In genomic region chr13:94408300-94409036, GRCh38 we compare ENCODE assay signal across 36 cellular contexts.
"Had no signal": no experiment of that assay in that cellular context is flagged by ENCODE, and none has a peak within 500 bp of the region (broad histone marks: within the 10 kb centered on the region; RNA-seq: fewer than 3 reads in every experiment).

No MANE protein-coding gene starts in this region.

- H3K27me3 ChIP-seq: brain microvascular endothelial cell, Peyer's patch, SJSA1 had no signal

- H3K9me3 ChIP-seq: Peyer's patch, SJSA1 had no signal

- H3K4me2 ChIP-seq: KMS-11 had no signal

- H3K27ac ChIP-seq: brain microvascular endothelial cell, KMS-11, Peyer's patch, SJSA1, WERI-Rb-1 had no signal

- H3K27ac Mint-ChIP-seq: activated CD4-positive, alpha-beta memory T cell treated with anti-CD3 and anti-CD28 coated beads, Interleukin-2, amount 10 ng/mL, durations not matched to agents 7 days and 5 days; activated CD8-positive, alpha-beta memory T cell treated with anti-CD3 and anti-CD28 coated beads, Interleukin-2, amount 10 ng/mL, durations not matched to agents 7 days and 5 days; activated naive CD8-positive, alpha-beta T cell treated with anti-CD3 and anti-CD28 coated beads for 36 hours; activated T-cell treated with anti-CD3 and anti-CD28 coated beads, Interleukin-2, amount 50 U/mL, for 72 hours; activated T-helper 17 cell treated with anti-CD3 and anti-CD28 coated beads, Interleukin-2, amount 50 U/mL, for 72 hours had no signal

- H3K4me1 ChIP-seq: Peyer's patch, SJSA1 had no signal

- DNase-seq: activated CD4-positive, alpha-beta memory T cell treated with anti-CD3 and anti-CD28 coated beads, Interleukin-2, amount 10 ng/mL, durations not matched to agents 7 days and 5 days; activated CD4-positive, alpha-beta T cell treated with anti-CD3 and anti-CD28 coated beads for 1 hour; activated CD4-positive, alpha-beta T cell treated with anti-CD3 and anti-CD28 coated beads for 48 hours; activated CD4-positive, CD25-positive, alpha-beta regulatory T cell; activated CD8-positive, alpha-beta memory T cell treated with anti-CD3 and anti-CD28 coated beads for 24 hours; activated CD8-positive, alpha-beta memory T cell treated with anti-CD3 and anti-CD28 coated beads, Interleukin-2, amount 10 ng/mL, durations not matched to agents 7 days and 5 days; activated CD8-positive, alpha-beta memory T cell treated with anti-CD3 and anti-CD28 coated beads, Interleukin-2, amount 50 U/mL, for 48 hours; activated effector memory CD4-positive, alpha-beta T cell treated with anti-CD3 and anti-CD28 coated beads, Interleukin-2, amount 50 U/mL, for 16 hours; activated naive CD4-positive, alpha-beta T cell; activated naive CD4-positive, alpha-beta T cell treated with anti-CD3 and anti-CD28 coated beads, Interleukin-2, amount 50 U/mL, for 16 hours; activated naive CD8-positive, alpha-beta T cell treated with anti-CD3 and anti-CD28 coated beads for 36 hours; activated T-cell treated with anti-CD3 and anti-CD28 coated beads, Interleukin-2, amount 50 U/mL, for 72 hours; brain microvascular endothelial cell; central memory CD4-positive, alpha-beta T cell; MM.1S; NCI-H1092 treated with DMSO at 0.1 percent for 48 hours; NCI-H1417; NCI-H146; NCI-H187; NCI-H2029 treated with DMSO at 0.1 percent for 48 hours; NCI-H2107; NCI-H2171; NCI-H510A; NCI-H526; NCI-H748 treated with DMSO at 0.1 percent for 48 hours; NK-92 treated with Interleukin-12 subunit alpha and Interleukin-12 subunit beta, amount 100 ng/mL, for 24 hours; PC-3; Peyer's patch; RPMI8226; SHP77 treated with DMSO at 0.1 percent for 48 hours; SW 1271; T1000; WERI-Rb-1 had no signal

- H3K9ac ChIP-seq: KMS-11 had no signal

- H3K4me3 ChIP-seq: Peyer's patch, SJSA1 had no signal

- H3K36me3 Mint-ChIP-seq: activated CD8-positive, alpha-beta memory T cell treated with anti-CD3 and anti-CD28 coated beads, Interleukin-2, amount 10 ng/mL, durations not matched to agents 7 days and 5 days had no signal

- H3K4me3 Mint-ChIP-seq: activated CD4-positive, alpha-beta memory T cell treated with anti-CD3 and anti-CD28 coated beads, Interleukin-2, amount 10 ng/mL, durations not matched to agents 7 days and 5 days; activated CD8-positive, alpha-beta memory T cell treated with anti-CD3 and anti-CD28 coated beads, Interleukin-2, amount 10 ng/mL, durations not matched to agents 7 days and 5 days; activated naive CD8-positive, alpha-beta T cell treated with anti-CD3 and anti-CD28 coated beads for 36 hours; activated T-cell treated with anti-CD3 and anti-CD28 coated beads, Interleukin-2, amount 50 U/mL, for 72 hours; activated T-helper 17 cell treated with anti-CD3 and anti-CD28 coated beads, Interleukin-2, amount 50 U/mL, for 72 hours had no signal

- ATAC-seq: activated CD8-positive, alpha-beta memory T cell treated with anti-CD3 and anti-CD28 coated beads, Interleukin-2, amount 10 ng/mL, durations not matched to agents 7 days and 5 days; activated T-cell treated with anti-CD3 and anti-CD28 coated beads, Interleukin-2, amount 50 U/mL, for 72 hours; activated T-helper 17 cell treated with anti-CD3 and anti-CD28 coated beads, Interleukin-2, amount 50 U/mL, for 72 hours; PC-3 had no signal

- H3K36me3 ChIP-seq: brain microvascular endothelial cell, Peyer's patch, SJSA1 had no signal

- H3K4me1 Mint-ChIP-seq: activated CD4-positive, alpha-beta memory T cell treated with anti-CD3 and anti-CD28 coated beads, Interleukin-2, amount 10 ng/mL, durations not matched to agents 7 days and 5 days; activated CD8-positive, alpha-beta memory T cell treated with anti-CD3 and anti-CD28 coated beads, Interleukin-2, amount 10 ng/mL, durations not matched to agents 7 days and 5 days; activated T-helper 17 cell treated with anti-CD3 and anti-CD28 coated beads, Interleukin-2, amount 50 U/mL, for 72 hours had no signal
